ENCODE assay signal across 9 cellular contexts in genomic region chr15:81296673-81297072, GRCh38. TPM values are rescaled to one million over a fixed set of nuclear protein-coding genes. Genes with fewer than 3 reads are reported as not detected.
DNase-seq lines count a peak whose midpoint lies in the region; ATAC-seq, FAIRE-seq and TF ChIP-seq lines count a peak whose summit lies in the region.
"Had no signal": no experiment of that assay in that cellular context is flagged by ENCODE, and none has a peak within 500 bp of the region (broad histone marks: within the 10 kb centered on the region; RNA-seq: fewer than 3 reads in every experiment).

No MANE protein-coding gene starts in this region.

- POLR2A ChIA-PET in HepG2 (lab: Yijun Ruan, JAX) = no interaction called here
- POLR2A ChIA-PET in activated B cell treated with CpG ODN at 0.5 μM for 24 hours (lab: Charles Lee) = interaction anchor here (0.6 to 14.9 kb wide), 11 partner anchors 9 to 296 kb away, joined by 3 to 631 read pairs (median 4); partner anchors contain the start of genes STARD5 and TLNRD1

- no peak for TF ChIP-seq EP300 in HepG2 (IDR thresholded peaks at IDR 0.05; ENCODE audit: low read depth in 2 of 2, low read length in 2 of 2)
- TF ChIP-seq EP300 in HepG2 (CRISPR knock-in tag; IDR thresholded peaks at IDR 0.05; ENCODE audit: borderline replicate concordance) = no peak
- TF ChIP-seq EP300 in sigmoid colon (IDR thresholded peaks at IDR 0.05) = no peak

- no peak for TF ChIP-seq POLR2A in HepG2 (IDR thresholded peaks at IDR 0.05; ENCODE audit: insufficient read depth in 1 of 2, low read depth in 2 of 2, low read length in 2 of 2)
- no peak for TF ChIP-seq POLR2A in sigmoid colon (IDR thresholded peaks at IDR 0.05)

- H3K9me3 Mint-ChIP-seq in activated B cell treated with CpG ODN at 0.5 μM for 24 hours (no peaks in the 10 kb centered on the region), nephron progenitor cell (no peaks in the 10 kb centered on the region)

- DNase-seq in HepG2 (ENCODE audit: low spot score) (no peak), activated B cell treated with CpG ODN at 0.5 μM for 24 hours (peak; percentile 56), coronary artery (ENCODE audit: low spot score) (no peak), sigmoid colon (peak; percentile 73), nephron progenitor cell (no peak), NCI-H526 treated with DMSO at 0.1 percent for 48 hours (lab: John Stamatoyannopoulos, UW) (no peak)

- H3K4me1 ChIP-seq in liver (ENCODE audit: control insufficient read depth in 4 of 4, insufficient read depth in 4 of 4, low read length in 3 of 4) (peaks cover 2 to 11% (median 7%) of the 10 kb centered on the region in 4 donors), HepG2 (ENCODE audit: insufficient read depth, low read length) (no peaks in the 10 kb centered on the region), sigmoid colon (peaks cover 0 to 4% (median 0%) of the 10 kb centered on the region in 4 donors)

- H3K27me3 Mint-ChIP-seq in activated B cell treated with CpG ODN at 0.5 μM for 24 hours = no peaks in the 10 kb centered on the region
- peaks cover 20% of the 10 kb centered on the region for H3K27me3 Mint-ChIP-seq in nephron progenitor cell (ENCODE audit: low read depth, poor library complexity)

- H3K4me3 Mint-ChIP-seq in activated B cell treated with CpG ODN at 0.5 μM for 24 hours = peak overlapping the region; percentile 99
- H3K4me3 Mint-ChIP-seq in nephron progenitor cell = no peak overlapping the region

- H3K27ac Mint-ChIP-seq in activated B cell treated with CpG ODN at 0.5 μM for 24 hours = peak overlapping the region; percentile 99
- H3K27ac Mint-ChIP-seq in nephron progenitor cell = no peak overlapping the region

- H3K27me3 ChIP-seq in liver (ENCODE audit: control insufficient read depth in 4 of 4, insufficient read depth in 4 of 4, low read length in 3 of 4) (no peaks in the 10 kb centered on the region), HepG2 (ENCODE audit: control insufficient read depth in 1 of 2, insufficient read depth in 2 of 2, low read length in 2 of 2) (peaks cover 0 to 30% of the 10 kb centered on the region in 2 experiments; a peak in 2 of 5 replicates), sigmoid colon (no peaks in the 10 kb centered on the region)

- H2AFZ ChIP-seq in HepG2 (ENCODE audit: low read length) = no peak overlapping the region

- no peak overlapping the region for H3K4me2 ChIP-seq in HepG2 (ENCODE audit: low read depth, low read length)

- in situ Hi-C loops in HepG2 (cut with HindIII; ENCODE audit: extremely low pct_ligation_motif_present, low pct_unique_long_range_greater_than_20kb) = no loop called here

- no peaks in the 10 kb centered on the region for H4K20me1 ChIP-seq in HepG2 (ENCODE audit: insufficient read depth, low read length)

- peak overlapping the region in 1 of 2 donors; percentile 36 for H3K9ac ChIP-seq in liver (ENCODE audit: low read depth in 1 of 2, low read length in 2 of 2)
- no peak overlapping the region for H3K9ac ChIP-seq in HepG2 (ENCODE audit: insufficient read depth, low read depth, low read length)

- intact Hi-C loops in HepG2 (cut with micrococcal nuclease; ENCODE audit: unreplicated experiment) = no loop called here
- intact Hi-C loops in activated B cell treated with CpG ODN at 0.5 μM for 24 hours (cut with micrococcal nuclease) = loop anchor here (1.0 to 10.0 kb wide), 2 partner anchors 10 to 1322 kb away; partner anchors contain the start of gene BCL2A1
- intact Hi-C loops in sigmoid colon (cut with DNase I) = no loop called here

- H3K36me3 ChIP-seq in liver (ENCODE audit: control insufficient read depth in 4 of 4, insufficient read depth in 3 of 4, low read depth in 1 of 4, low read length in 3 of 4) (no peaks in the 10 kb centered on the region), HepG2 (replicated peaks in 1 of 2; ENCODE audit: control insufficient read depth in 1 of 2, insufficient read depth in 2 of 2, low read length in 2 of 2) (no peaks in the 10 kb centered on the region), sigmoid colon (no peaks in the 10 kb centered on the region)

- CTCF ChIA-PET in HepG2 (lab: Yijun Ruan, JAX; ENCODE audit: low intra/inter-chr PET ratio, low total read pairs) (no interaction called here), activated B cell treated with CpG ODN at 0.5 μM for 24 hours (lab: Charles Lee) (interaction anchor here (0.8 to 2.0 kb wide), 7 partner anchors 10 to 32 kb away, joined by 3 to 8 read pairs (median 4); no protein-coding TSS in a partner anchor)

- H3K27ac ChIP-seq in liver (ENCODE audit: low read depth in 1 of 2, low read length in 2 of 2) (peak overlapping the region; percentile 62 to 70), HepG2 (ENCODE audit: extremely low read length, insufficient read depth, low read length) (no peak overlapping the region), coronary artery (peak overlapping the region; percentile 18 to 81), sigmoid colon (peak overlapping the region; percentile 16 to 64 (median 44))

- ATAC-seq in HepG2 (no peak), HG03439 (IDR thresholded peaks at IDR 0.05; ENCODE audit: unreplicated experiment) (peak; percentile 47), activated B cell treated with CpG ODN at 0.5 μM for 24 hours (ENCODE audit: low read depth) (peak; percentile 32)

- WGBS in liver = 61% methylated on average over 11 of the region's 11 CpGs
- 4% methylated on average over 11 of the region's 11 CpGs for WGBS in HepG2 (ENCODE audit: low lambda C conversion rate)
- 44 to 78% methylated on average over 11 of the region's 11 CpGs for WGBS in sigmoid colon, 2 donors

- FAIRE-seq in HepG2 (lab: Jason Lieb, UNC) = no peak
- FAIRE-seq: endometrium had no signal

- BruUV-seq in HepG2 (replicated peaks; lab: Mats Ljungman, UMichigan) = no TSS peak

- H3K36me3 Mint-ChIP-seq in activated B cell treated with CpG ODN at 0.5 μM for 24 hours (ENCODE audit: low read depth) (peaks cover 81% of the 10 kb centered on the region), nephron progenitor cell (ENCODE audit: low read depth) (no peaks in the 10 kb centered on the region)

- H3K79me2 ChIP-seq in HepG2 (ENCODE audit: insufficient read depth, low read length) = no peaks in the 10 kb centered on the region

- H3K9me3 ChIP-seq in liver (ENCODE audit: control insufficient read depth in 4 of 4, low read length in 3 of 4) (no peaks in the 10 kb centered on the region), HepG2 (ENCODE audit: low read length) (no peaks in the 10 kb centered on the region), sigmoid colon (no peaks in the 10 kb centered on the region)

- TF ChIP-seq RAD21 in liver (IDR thresholded peaks at IDR 0.05) = peak in 1 of 2 donors; percentile 16
- TF ChIP-seq RAD21 in HepG2 (CRISPR knock-in tag; IDR thresholded peaks at IDR 0.05) = no peak

- TF ChIP-seq CTCF in liver (IDR thresholded peaks at IDR 0.05; ENCODE audit: low read depth, low read length, missing input control) (no peak), HepG2 (CRISPR knock-in tag; IDR thresholded peaks at IDR 0.05) (no peak), activated B cell treated with CpG ODN at 0.5 μM for 24 hours (IDR thresholded peaks at IDR 0.05) (no peak), coronary artery (IDR thresholded peaks at IDR 0.05) (no peak), sigmoid colon (IDR thresholded peaks at IDR 0.05) (no peak), nephron progenitor cell (IDR thresholded peaks at IDR 0.05) (no peak)

- peak overlapping the region; percentile 15 to 55 (median 27) for H3K4me3 ChIP-seq in liver (ENCODE audit: low read depth in 1 of 3, low read length in 3 of 3)
- H3K4me3 ChIP-seq in HepG2 (replicated peaks in 1 of 3; ENCODE audit: insufficient read depth in 1 of 3, low read depth in 2 of 3, low read length in 3 of 3) = no peak overlapping the region
- H3K4me3 ChIP-seq in coronary artery = peak overlapping the region; percentile 60
- H3K4me3 ChIP-seq in sigmoid colon = peak overlapping the region in 3 of 4 donors; percentile 15 to 31 (median 27)

- H3K4me1 Mint-ChIP-seq in activated B cell treated with CpG ODN at 0.5 μM for 24 hours = peaks cover 98% of the 10 kb centered on the region
- H3K4me1 Mint-ChIP-seq in nephron progenitor cell = peaks cover 17% of the 10 kb centered on the region

TF ChIP-seq in liver, 16 proteins besides CTCF, POLR2A, EP300 and RAD21 (continues in another document):
- TF ChIP-seq MAX (IDR thresholded peaks at IDR 0.05) = peak; percentile 58

TF ChIP-seq in HepG2, 621 proteins besides CTCF, POLR2A, EP300 and RAD21 (continues in another document):
- TF ChIP-seq SSRP1 (CRISPR knock-in tag; IDR thresholded peaks at IDR 0.05) (no peak), NFIB (CRISPR knock-in tag; IDR thresholded peaks at IDR 0.05; ENCODE audit: borderline replicate concordance) (no peak), FOSL2 (CRISPR knock-in tag; IDR thresholded peaks at IDR 0.05) (no peak)

RNA-seq across cellular contexts. Expression of gene STARD5, which starts 27.3 kb away (rescaled TPM):
- total RNA-seq in liver (10 to 100 TPM in 1 of 2 donors, 1 to 10 TPM in 1; 1.1 to 45.3 TPM), HepG2 (2016; rRNA removed; fragmentation: Illumina TruSeq; extraction: Trizol) (1.6 and 3.1 TPM in 2 replicates), activated B cell treated with CpG ODN at 0.5 μM for 24 hours (10.5 and 14.3 TPM in 2 replicates), sigmoid colon (1 to 10 TPM in 3 of 4 donors, under 1 TPM in 1; 0.66 to 6.4 (median 3.0) TPM)
- polyA plus RNA-seq in liver (10 to 100 TPM; 26.1 to 47.0 TPM), HepG2 (2011; rRNA removed) (3.5 TPM in 2 replicates), sigmoid colon (10 to 100 TPM; 21.2 to 26.1 (median 22.8) TPM)
- total RNA-seq in HepG2 (2016; cell fraction: cytosol; rRNA removed; fragmentation: Illumina TruSeq; extraction: Trizol; ENCODE audit: low read depth) = 1.0 and 1.6 TPM in 2 replicates
- 0.79 and 2.3 TPM in 2 replicates for total RNA-seq in HepG2 (2016; cell fraction: insoluble cytoplasmic fraction; rRNA removed; fragmentation: Illumina TruSeq; extraction: Trizol)
- total RNA-seq in HepG2 (2016; cell fraction: membrane; rRNA removed; fragmentation: Illumina TruSeq; extraction: Trizol) = 1.0 and 1.2 TPM in 2 replicates
- total RNA-seq in HepG2 (2016; cell fraction: nucleus; rRNA removed; fragmentation: Illumina TruSeq; extraction: Trizol) = 3.9 and 5.4 TPM in 2 replicates
- 2.2 and 2.3 TPM in 2 replicates for polyA plus RNA-seq in HepG2 (2011; cell fraction: cytosol; rRNA removed)
- polyA plus RNA-seq in HepG2 (2011; cell fraction: nucleus; rRNA removed) = 13.0 and 14.0 TPM in 2 replicates
- polyA plus RNA-seq in HepG2 (2012) = 0.79 and 0.84 TPM in 2 replicates
- polyA plus RNA-seq in HepG2 (2016; cell fraction: cytosol; fragmentation: Illumina TruSeq; extraction: Trizol; ENCODE audit: low read depth) = 0.96 and 0.98 TPM in 2 replicates
- polyA plus RNA-seq in HepG2 (2016; cell fraction: insoluble cytoplasmic fraction; fragmentation: Illumina TruSeq; extraction: Trizol; ENCODE audit: low read depth) = 1.8 and 2.1 TPM in 2 replicates
- polyA plus RNA-seq in HepG2 (2016; cell fraction: membrane; fragmentation: Illumina TruSeq; extraction: Trizol; ENCODE audit: low read depth) = 1.00 and 1.8 TPM in 2 replicates
- 6.1 and 6.6 TPM in 2 replicates for polyA plus RNA-seq in HepG2 (2016; cell fraction: nucleus; fragmentation: Illumina TruSeq; extraction: Trizol; ENCODE audit: insufficient read depth, low read depth)
- polyA minus RNA-seq in HepG2 (2011; rRNA and poly(A)+ RNA removed; ENCODE audit: low replicate concordance) = 2.2 and 3.7 TPM in 2 replicates
- polyA minus RNA-seq in HepG2 (2011; cell fraction: cytosol; rRNA and poly(A)+ RNA removed) = 0.40 and 0.70 TPM in 2 replicates
- 13.5 and 14.9 TPM in 2 replicates for polyA minus RNA-seq in HepG2 (2011; cell fraction: nucleus; rRNA and poly(A)+ RNA removed)

Comparison
In these comparisons a context has a peak if more than half of its experiments do, and no peak if none do; other contexts are left out.
1. H3K4me3 ChIP-seq: peak in liver (3 of 3), coronary artery (single experiment) and sigmoid colon (3 of 4); none in HepG2 (0 of 3).
2. DNase-seq: peak in activated B cell treated with CpG ODN at 0.5 μM for 24 hours (single experiment) and sigmoid colon (single experiment); none in HepG2 (single experiment), coronary artery (single experiment), nephron progenitor cell (single experiment) and NCI-H526 treated with DMSO at 0.1 percent for 48 hours (single experiment).